2 cellular contexts compared by ENCODE assay signal in the genomic region with DNA sequence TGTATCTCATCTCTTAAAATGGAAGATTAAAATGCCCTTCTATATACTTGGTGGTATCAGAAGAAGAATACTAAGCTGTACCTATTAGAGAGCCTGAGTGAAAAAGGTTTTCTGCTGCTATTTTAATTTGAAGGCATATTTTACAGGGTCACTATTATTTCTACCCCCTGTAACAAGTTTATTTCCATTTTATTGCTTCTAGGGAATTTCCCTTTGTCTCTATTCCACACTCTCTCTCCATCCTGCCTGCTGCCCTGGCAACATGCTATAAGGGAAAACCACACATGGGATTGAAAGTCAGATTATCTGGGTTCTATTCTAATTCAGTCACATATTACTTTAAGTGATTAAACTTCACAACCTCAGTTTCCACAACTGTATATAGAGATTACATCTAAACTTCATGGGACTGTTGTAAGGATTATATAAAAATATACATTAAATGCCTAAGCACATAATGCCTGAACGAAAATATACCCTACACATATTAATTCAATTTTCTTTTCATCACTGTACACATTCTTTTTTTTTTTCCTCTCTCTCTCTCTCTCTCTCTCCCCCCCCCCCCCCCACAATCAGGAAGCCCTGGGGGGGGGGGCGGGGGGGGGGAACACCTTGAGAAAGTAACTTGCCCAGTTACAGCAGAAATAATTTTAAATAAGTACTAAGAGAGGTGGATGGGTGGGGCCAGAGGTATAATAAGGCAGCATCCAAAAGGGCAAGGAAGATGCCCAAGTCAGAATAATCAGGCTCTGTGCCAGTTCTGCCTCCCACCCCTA.
TF ChIP-seq lines count a peak whose summit lies in the region.

No MANE protein-coding gene starts in this region.

TF ChIP-seq in HEK293, 187 proteins besides CTCF, POLR2A, EP300 and RAD21:
- TF ChIP-seq HOXD13 (CRISPR knock-in tag; IDR thresholded peaks at IDR 0.05; ENCODE audit: borderline replicate concordance) (no peak), GLIS1 (tag by site-specific recombination; IDR thresholded peaks at IDR 0.05) (peak; percentile 93), ZNF398 (tag by site-specific recombination; IDR thresholded peaks at IDR 0.05) (no peak), KLF1 (tag by site-specific recombination; IDR thresholded peaks at IDR 0.05) (no peak), MZF1 (tag by site-specific recombination; IDR thresholded peaks at IDR 0.05; ENCODE audit: borderline replicate concordance) (no peak), SCRT1 (tag by site-specific recombination; IDR thresholded peaks at IDR 0.05; ENCODE audit: borderline replicate concordance) (no peak), ZNF239 (tag by site-specific recombination; IDR thresholded peaks at IDR 0.05) (no peak), ZNF274 (IDR thresholded peaks at IDR 0.05; ENCODE audit: low read length) (no peak), ZNF274 (tag by site-specific recombination; IDR thresholded peaks at IDR 0.05; ENCODE audit: borderline replicate concordance) (no peak), ZNF175 (tag by site-specific recombination; IDR thresholded peaks at IDR 0.05) (no peak), BCL11B (tag by site-specific recombination; IDR thresholded peaks at IDR 0.05; ENCODE audit: low read depth) (no peak), ZEB2 (tag by site-specific recombination; IDR thresholded peaks at IDR 0.05) (no peak), ZBTB49 (tag by site-specific recombination; IDR thresholded peaks at IDR 0.05; ENCODE audit: low read depth) (no peak)
- TF ChIP-seq, protein P1, sequence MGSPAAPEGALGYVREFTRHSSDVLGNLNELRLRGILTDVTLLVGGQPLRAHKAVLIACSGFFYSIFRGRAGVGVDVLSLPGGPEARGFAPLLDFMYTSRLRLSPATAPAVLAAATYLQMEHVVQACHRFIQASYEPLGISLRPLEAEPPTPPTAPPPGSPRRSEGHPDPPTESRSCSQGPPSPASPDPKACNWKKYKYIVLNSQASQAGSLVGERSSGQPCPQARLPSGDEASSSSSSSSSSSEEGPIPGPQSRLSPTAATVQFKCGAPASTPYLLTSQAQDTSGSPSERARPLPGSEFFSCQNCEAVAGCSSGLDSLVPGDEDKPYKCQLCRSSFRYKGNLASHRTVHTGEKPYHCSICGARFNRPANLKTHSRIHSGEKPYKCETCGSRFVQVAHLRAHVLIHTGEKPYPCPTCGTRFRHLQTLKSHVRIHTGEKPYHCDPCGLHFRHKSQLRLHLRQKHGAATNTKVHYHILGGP (tag by site-specific recombination; IDR thresholded peaks at IDR 0.05): no peak
- TF ChIP-seq, protein P2, sequence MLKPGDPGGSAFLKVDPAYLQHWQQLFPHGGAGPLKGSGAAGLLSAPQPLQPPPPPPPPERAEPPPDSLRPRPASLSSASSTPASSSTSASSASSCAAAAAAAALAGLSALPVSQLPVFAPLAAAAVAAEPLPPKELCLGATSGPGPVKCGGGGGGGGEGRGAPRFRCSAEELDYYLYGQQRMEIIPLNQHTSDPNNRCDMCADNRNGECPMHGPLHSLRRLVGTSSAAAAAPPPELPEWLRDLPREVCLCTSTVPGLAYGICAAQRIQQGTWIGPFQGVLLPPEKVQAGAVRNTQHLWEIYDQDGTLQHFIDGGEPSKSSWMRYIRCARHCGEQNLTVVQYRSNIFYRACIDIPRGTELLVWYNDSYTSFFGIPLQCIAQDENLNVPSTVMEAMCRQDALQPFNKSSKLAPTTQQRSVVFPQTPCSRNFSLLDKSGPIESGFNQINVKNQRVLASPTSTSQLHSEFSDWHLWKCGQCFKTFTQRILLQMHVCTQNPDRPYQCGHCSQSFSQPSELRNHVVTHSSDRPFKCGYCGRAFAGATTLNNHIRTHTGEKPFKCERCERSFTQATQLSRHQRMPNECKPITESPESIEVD (tag by site-specific recombination; IDR thresholded peaks at IDR 0.05): peak; percentile 86
- TF ChIP-seq, protein P3, sequence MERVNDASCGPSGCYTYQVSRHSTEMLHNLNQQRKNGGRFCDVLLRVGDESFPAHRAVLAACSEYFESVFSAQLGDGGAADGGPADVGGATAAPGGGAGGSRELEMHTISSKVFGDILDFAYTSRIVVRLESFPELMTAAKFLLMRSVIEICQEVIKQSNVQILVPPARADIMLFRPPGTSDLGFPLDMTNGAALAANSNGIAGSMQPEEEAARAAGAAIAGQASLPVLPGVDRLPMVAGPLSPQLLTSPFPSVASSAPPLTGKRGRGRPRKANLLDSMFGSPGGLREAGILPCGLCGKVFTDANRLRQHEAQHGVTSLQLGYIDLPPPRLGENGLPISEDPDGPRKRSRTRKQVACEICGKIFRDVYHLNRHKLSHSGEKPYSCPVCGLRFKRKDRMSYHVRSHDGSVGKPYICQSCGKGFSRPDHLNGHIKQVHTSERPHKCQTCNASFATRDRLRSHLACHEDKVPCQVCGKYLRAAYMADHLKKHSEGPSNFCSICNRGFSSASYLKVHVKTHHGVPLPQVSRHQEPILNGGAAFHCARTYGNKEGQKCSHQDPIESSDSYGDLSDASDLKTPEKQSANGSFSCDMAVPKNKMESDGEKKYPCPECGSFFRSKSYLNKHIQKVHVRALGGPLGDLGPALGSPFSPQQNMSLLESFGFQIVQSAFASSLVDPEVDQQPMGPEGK (tag by site-specific recombination; IDR thresholded peaks at IDR 0.05): no peak

TF ChIP-seq in K562, 482 proteins besides CTCF, POLR2A, EP300 and RAD21:
- TF ChIP-seq, protein P4, sequence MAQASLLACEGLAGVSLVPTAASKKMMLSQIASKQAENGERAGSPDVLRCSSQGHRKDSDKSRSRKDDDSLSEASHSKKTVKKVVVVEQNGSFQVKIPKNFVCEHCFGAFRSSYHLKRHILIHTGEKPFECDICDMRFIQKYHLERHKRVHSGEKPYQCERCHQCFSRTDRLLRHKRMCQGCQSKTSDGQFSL (CRISPR knock-in tag; IDR thresholded peaks at IDR 0.05): peak; percentile 64
- TF ChIP-seq, protein P4 (tag; IDR thresholded peaks at IDR 0.05): peak in 1 of 2 experiments; percentile 99; a peak in 2 of 4 replicates
- no peak for TF ChIP-seq FOXA3 (CRISPR knock-in tag; conservative IDR thresholded peaks at IDR 0.05 in 1 of 2, IDR thresholded peaks at IDR 0.05 in 1 of 2)
- TF ChIP-seq RFX1 (IDR thresholded peaks at IDR 0.05): peak; percentile 43
- no peak for TF ChIP-seq CBX8 (IDR thresholded peaks at IDR 0.05; ENCODE audit: borderline replicate concordance, extremely low read depth, low read depth, low read length, poor library complexity, severe bottlenecking)
- TF ChIP-seq, protein P5, sequence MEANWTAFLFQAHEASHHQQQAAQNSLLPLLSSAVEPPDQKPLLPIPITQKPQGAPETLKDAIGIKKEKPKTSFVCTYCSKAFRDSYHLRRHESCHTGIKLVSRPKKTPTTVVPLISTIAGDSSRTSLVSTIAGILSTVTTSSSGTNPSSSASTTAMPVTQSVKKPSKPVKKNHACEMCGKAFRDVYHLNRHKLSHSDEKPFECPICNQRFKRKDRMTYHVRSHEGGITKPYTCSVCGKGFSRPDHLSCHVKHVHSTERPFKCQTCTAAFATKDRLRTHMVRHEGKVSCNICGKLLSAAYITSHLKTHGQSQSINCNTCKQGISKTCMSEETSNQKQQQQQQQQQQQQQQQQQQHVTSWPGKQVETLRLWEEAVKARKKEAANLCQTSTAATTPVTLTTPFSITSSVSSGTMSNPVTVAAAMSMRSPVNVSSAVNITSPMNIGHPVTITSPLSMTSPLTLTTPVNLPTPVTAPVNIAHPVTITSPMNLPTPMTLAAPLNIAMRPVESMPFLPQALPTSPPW (CRISPR knock-in tag; IDR thresholded peaks at IDR 0.05): peak; percentile 82
